Comparison of ENCODE assay signal across 8 cellular contexts in the genomic region with DNA sequence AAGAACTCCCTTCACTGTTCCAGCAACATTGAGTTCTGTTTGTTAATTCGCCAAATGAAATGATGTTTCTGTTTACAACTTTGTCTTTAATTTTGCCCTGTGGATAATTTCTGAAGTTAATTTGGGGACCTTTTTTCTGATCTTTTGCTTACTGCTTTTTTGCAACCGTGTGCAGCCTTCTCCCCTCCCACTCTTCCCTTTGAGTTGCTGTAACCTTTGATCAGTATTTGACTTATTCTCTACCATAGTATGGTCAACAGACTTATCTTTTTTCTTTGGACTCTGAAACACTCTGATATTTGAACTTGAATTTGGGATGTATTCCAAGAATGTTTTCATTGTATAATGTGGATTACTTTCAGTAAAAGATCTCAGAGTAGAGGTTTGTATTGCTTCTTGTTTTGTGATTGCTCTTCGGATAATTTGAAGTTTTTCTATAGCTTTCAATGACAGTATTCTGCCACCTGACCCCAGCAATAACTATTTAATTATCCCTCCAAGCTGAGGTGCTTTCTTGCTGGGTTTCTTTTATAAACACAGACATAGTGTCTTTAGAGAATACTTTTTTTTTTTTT. TPM values are rescaled to one million over a fixed set of nuclear protein-coding genes. Genes with fewer than 3 reads are reported as not detected.
DNase-seq lines count a peak whose midpoint lies in the region; ATAC-seq and TF ChIP-seq lines count a peak whose summit lies in the region.

No MANE protein-coding gene starts in this region.

- H3K27me3 ChIP-seq in left ventricle myocardium inferior (ENCODE audit: low read depth) (no peaks in the 10 kb centered on the region), brain microvascular endothelial cell (replicated peaks) (no peaks in the 10 kb centered on the region)

- intact Hi-C loops in left ventricle myocardium inferior (cut with micrococcal nuclease) (no loop called here), Right ventricle myocardium inferior (cut with DNase I) (no loop called here)

- in situ Hi-C loops in brain microvascular endothelial cell (cut with HindIII; ENCODE audit: low pct_ligation_motif_present, low sequenced_read_pairs), result no loop called here

- H3K4me1 ChIP-seq in left ventricle myocardium inferior, result peaks cover 62% of the 10 kb centered on the region
- H3K4me1 ChIP-seq in mesodermal cell (ENCODE audit: control insufficient read depth, insufficient read depth, low read length, poor library complexity, severe bottlenecking), result peaks cover 6% of the 10 kb centered on the region

- peak overlapping the region; percentile 92 for H3K27ac ChIP-seq in left ventricle myocardium inferior (replicated peaks)
- H3K27ac ChIP-seq in brain microvascular endothelial cell, result no peak overlapping the region
- no peak overlapping the region for H3K27ac ChIP-seq in mesodermal cell (ENCODE audit: low read depth, low read length, severe bottlenecking)

- no peaks in the 10 kb centered on the region for H3K9me3 ChIP-seq in left ventricle myocardium inferior (replicated peaks)
- no peaks in the 10 kb centered on the region for H3K9me3 ChIP-seq in mesodermal cell (ENCODE audit: control insufficient read depth, low read length)

- 33% methylated on average over 1 of the region's 3 CpGs; no CpG with 5 or more reads in 1 of the 2 experiments for WGBS in mesodermal cell (ENCODE audit: insufficient coverage in 2 of 2), 2 experiments

- peaks cover 31% of the 10 kb centered on the region for H3K36me3 ChIP-seq in left ventricle myocardium inferior
- peaks cover 25% of the 10 kb centered on the region for H3K36me3 ChIP-seq in brain microvascular endothelial cell (replicated peaks)
- peaks cover 30% of the 10 kb centered on the region for H3K36me3 ChIP-seq in mesodermal cell (ENCODE audit: control insufficient read depth, insufficient read depth, low read length)

- no peak for DNase-seq in left ventricle myocardium inferior
- DNase-seq in Right ventricle myocardium inferior (ENCODE audit: missing footprints), result no peak
- no peak for DNase-seq in brain microvascular endothelial cell
- no peak for DNase-seq in D341Med (ENCODE audit: low spot score)
- no peak for DNase-seq in GDM1 (lab: John Stamatoyannopoulos, UW)
- DNase-seq in EL, result no peak
- no peak for DNase-seq in NCI-H2081 treated with DMSO at 0.1 percent for 48 hours (lab: John Stamatoyannopoulos, UW)

- H3K4me3 ChIP-seq in left ventricle myocardium inferior, result peak overlapping the region; percentile 87
- H3K4me3 ChIP-seq in brain microvascular endothelial cell (ENCODE audit: low read depth, low read length), result peak overlapping the region; percentile 75
- H3K4me3 ChIP-seq in mesodermal cell (ENCODE audit: extremely low read depth, insufficient read depth, low read length, poor library complexity, severe bottlenecking), result peak overlapping the region; percentile 78

- ATAC-seq in Right ventricle myocardium inferior, result no peak

- TF ChIP-seq CTCF in left ventricle myocardium inferior (IDR thresholded peaks at IDR 0.05; ENCODE audit: borderline replicate concordance), result no peak
- no peak for TF ChIP-seq CTCF in brain microvascular endothelial cell (IDR thresholded peaks at IDR 0.05; ENCODE audit: low read depth, low read length, missing control alignments)

RNA-seq across cellular contexts. Expression of a gene that starts 1.7 kb away (rescaled TPM):
- total RNA-seq in left ventricle myocardium inferior, result 87.3 TPM
- 104 TPM for total RNA-seq in Right ventricle myocardium inferior
- polyA plus RNA-seq in mesodermal cell (2013, experiment 1 of 2), result 70.2 TPM
- 65.5 TPM for polyA plus RNA-seq in mesodermal cell (2013, experiment 2 of 2)

RNA-seq across cellular contexts. Expression of a gene that starts 46.2 kb away (rescaled TPM):
- 0.08 TPM for total RNA-seq in left ventricle myocardium inferior
- total RNA-seq in Right ventricle myocardium inferior, result 0.46 TPM
- 34.4 TPM for polyA plus RNA-seq in mesodermal cell (2013, experiment 1 of 2)
- polyA plus RNA-seq in mesodermal cell (2013, experiment 2 of 2), result 33.8 TPM

RNA-seq across cellular contexts. Expression of a gene that starts 57.2 kb away (rescaled TPM):
- 6.9 TPM for total RNA-seq in left ventricle myocardium inferior
- total RNA-seq in Right ventricle myocardium inferior, result 6.4 TPM
- polyA plus RNA-seq in mesodermal cell (2013, experiment 1 of 2), result 15.4 TPM
- polyA plus RNA-seq in mesodermal cell (2013, experiment 2 of 2), result 15.5 TPM

RNA-seq across cellular contexts. Expression of a gene that starts 57.3 kb away (rescaled TPM):
- total RNA-seq in left ventricle myocardium inferior (7.2 TPM), Right ventricle myocardium inferior (6.1 TPM)
- 10.2 TPM for polyA plus RNA-seq in mesodermal cell (2013, experiment 1 of 2)
- 11.1 TPM for polyA plus RNA-seq in mesodermal cell (2013, experiment 2 of 2)
